Comparison of ENCODE assay signal across 11 cellular contexts in the genomic region with DNA sequence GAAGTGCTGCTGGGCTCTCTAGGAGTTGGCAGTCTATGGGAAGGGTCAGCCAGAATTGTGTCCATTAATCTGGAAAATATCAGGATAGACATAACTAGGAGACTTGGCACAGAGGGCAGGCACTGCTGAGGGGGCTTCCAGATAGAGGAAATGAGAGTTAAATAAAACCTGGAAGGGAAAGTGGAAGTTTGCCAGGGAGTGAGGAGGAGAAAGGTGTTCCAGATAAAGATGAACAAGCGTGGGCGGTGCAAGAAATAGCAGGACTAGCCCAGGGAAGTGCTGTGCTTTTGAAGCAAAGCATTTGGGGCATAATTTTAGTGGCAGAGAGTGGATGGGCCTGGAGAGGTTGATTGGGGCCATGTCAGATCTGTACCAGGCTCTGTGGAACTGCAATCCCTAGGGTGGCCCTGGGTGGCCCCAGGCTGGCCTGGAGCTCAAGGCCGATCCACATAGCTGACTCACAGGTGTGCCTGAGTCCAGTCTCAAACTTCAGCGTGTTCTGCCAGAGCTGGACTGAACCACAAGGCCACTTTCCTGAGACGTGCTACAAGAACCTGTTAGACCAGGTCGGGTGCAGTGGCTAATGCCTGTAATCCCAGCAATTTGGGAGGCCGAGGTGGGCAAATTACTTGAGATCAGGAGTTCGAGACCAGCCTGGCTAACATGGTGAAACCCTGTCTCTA. TPM values are rescaled to one million over a fixed set of nuclear protein-coding genes. Genes with fewer than 3 reads are reported as not detected.
A peak's percentile ranks its signal among the peaks of the same experiment; 100 is the strongest.
DNase-seq lines count a peak whose midpoint lies in the region; TF ChIP-seq lines count a peak whose summit lies in the region.
"Had no signal": no experiment of that assay in that cellular context is flagged by ENCODE, and none has a peak within 500 bp of the region (broad histone marks: within the 10 kb centered on the region; RNA-seq: fewer than 3 reads in every experiment).

No MANE protein-coding gene starts in this region.

- no CpG with 5 or more reads among the region's 8 CpGs for WGBS in H9 (ENCODE audit: extremely low coverage, insufficient read length, low lambda C conversion rate)

- H3K36me3 Mint-ChIP-seq in H9 (ENCODE audit: insufficient read depth in 1 of 3, low read depth in 3 of 3), result peaks cover 0 to 3% (median 0%) of the 10 kb centered on the region in 3 experiments; a peak in 3 of 7 replicates

- H3K4me2 ChIP-seq in H9 (ENCODE audit: insufficient read depth, insufficient read length, low read length) (no peak overlapping the region), PC-9 (peak overlapping the region; percentile 14; the same call in 1 of the 2 replicates)
- H3K4me2 ChIP-seq: SK-N-SH had no signal

- peaks cover 0 to 11% of the 10 kb centered on the region in 2 experiments; a peak in 2 of 4 replicates for H3K4me1 Mint-ChIP-seq in H9

- intact Hi-C loops in PC-9 (cut with micrococcal nuclease; ENCODE audit: unreplicated experiment), result loop anchor here (1.0 kb wide), 1 partner anchor 29 kb away; no protein-coding TSS in a partner anchor
- intact Hi-C loops in posterior vena cava (cut with DNase I), result no loop called here

- no peaks in the 10 kb centered on the region for H3K9me3 Mint-ChIP-seq in H9

- no TSS peak for BruUV-seq in PC-9 (replicated peaks; lab: Mats Ljungman, UMichigan)

- no peaks in the 10 kb centered on the region for H3K27me3 ChIP-seq in H9 (ENCODE audit: insufficient read depth, low read length)
- no peaks in the 10 kb centered on the region for H3K27me3 ChIP-seq in PC-9 (ENCODE audit: insufficient read depth, low read depth)
- no peaks in the 10 kb centered on the region for H3K27me3 ChIP-seq in WERI-Rb-1 (ENCODE audit: insufficient read depth, low read depth, severe bottlenecking)

- H2BK15ac ChIP-seq in H9 (ENCODE audit: low read depth, low read length), result no peak overlapping the region

- no peak overlapping the region for H3T11ph ChIP-seq in H9 (ENCODE audit: low read length)

- no peak overlapping the region for H2BK120ac ChIP-seq in H9 (ENCODE audit: low read depth, low read length, poor library complexity, severe bottlenecking)

- no peak overlapping the region for H2AK5ac ChIP-seq in H9 (ENCODE audit: insufficient read length, low read length)

- POLR2A ChIA-PET in PC-9 (lab: Charles Lee; ENCODE audit: unreplicated experiment), result interaction anchor here (0.6 to 1.2 kb wide), 3 partner anchors 59 to 1536 kb away, joined by 3 to 9 read pairs (median 6); a partner anchor contains a TSS

- H2BK12ac ChIP-seq in H9 (ENCODE audit: insufficient read length, low read depth, low read length), result no peak overlapping the region

- H3K27ac ChIP-seq in H9 (ENCODE audit: insufficient read length, low read depth, low read length), result no peak overlapping the region
- H3K27ac ChIP-seq in PC-9, result peak overlapping the region; percentile 87
- H3K27ac ChIP-seq in WERI-Rb-1, result no peak overlapping the region

- CTCF ChIA-PET in PC-9 (lab: Charles Lee), result interaction anchor here (1.0 kb wide), 1 partner anchor 111 kb away, joined by 3 read pairs; no protein-coding TSS in a partner anchor

- H4K91ac ChIP-seq in H9 (ENCODE audit: insufficient read length, low read depth, low read length), result no peak overlapping the region

- H3K18ac ChIP-seq in H9 (ENCODE audit: insufficient read length, low read depth, low read length), result no peak overlapping the region

- no peak overlapping the region for H3K23ac ChIP-seq in H9 (ENCODE audit: insufficient read length, low read depth, low read length)

- H4K5ac ChIP-seq in H9 (ENCODE audit: insufficient read length, low read depth, low read length), result no peak overlapping the region

- H4K20me1 ChIP-seq in H9 (ENCODE audit: control insufficient read depth, insufficient read depth, insufficient read length) (no peaks in the 10 kb centered on the region), PC-9 (ENCODE audit: insufficient read depth) (no peaks in the 10 kb centered on the region)

- no peak overlapping the region for H3K9ac ChIP-seq in H9 (ENCODE audit: extremely low read depth, insufficient read length, low read length)
- H3K9ac ChIP-seq: SK-N-SH had no signal

- no peaks in the 10 kb centered on the region for H3K27me3 Mint-ChIP-seq in H9 (ENCODE audit: low read depth)

- H3K9me3 ChIP-seq in H9 (ENCODE audit: control insufficient read depth, low read depth, low read length) (no peaks in the 10 kb centered on the region), PC-9 (ENCODE audit: insufficient read depth, low read depth) (no peaks in the 10 kb centered on the region), WERI-Rb-1 (ENCODE audit: severe bottlenecking) (no peaks in the 10 kb centered on the region)
- H3K9me3 ChIP-seq: SK-N-SH had no signal

- H3K4me3 ChIP-seq in PC-9, result no peak overlapping the region
- H3K4me3 ChIP-seq in epithelial cell of esophagus (ENCODE audit: low read length), result no peak overlapping the region
- H3K4me3 ChIP-seq in WERI-Rb-1 (ENCODE audit: low read depth, low read length), result no peak overlapping the region

- no peaks in the 10 kb centered on the region for H3K4me1 ChIP-seq in H9 (ENCODE audit: insufficient read depth, low read length)
- peaks cover 55% of the 10 kb centered on the region for H3K4me1 ChIP-seq in PC-9 (replicated peaks; ENCODE audit: insufficient read depth)

- H3F3A ChIP-seq in PC-9 (ENCODE audit: insufficient read depth, low read depth), result peaks cover 36% of the 10 kb centered on the region

- peak overlapping the region in 2 of 3 experiments; percentile 22 to 89; a peak in 3 of 7 replicates for H3K27ac Mint-ChIP-seq in H9

- no peak overlapping the region for H2AFZ ChIP-seq in H9 (ENCODE audit: low read length)
- H2AFZ ChIP-seq in PC-9, result no peak overlapping the region

- no peaks in the 10 kb centered on the region for H3K79me1 ChIP-seq in H9 (ENCODE audit: insufficient read depth, low read depth, low read length, poor library complexity, severe bottlenecking)

- DNase-seq in H9 (no peak), PC-9 (peak; percentile 72 to 80), epithelial cell of esophagus (ENCODE audit: low read depth) (peak; percentile 63), putamen (ENCODE audit: low spot score) (peak; percentile 35), posterior vena cava (ENCODE audit: low spot score) (no peak), WERI-Rb-1 (no peak), NCI-H1694 treated with DMSO at 0.1 percent for 48 hours (lab: John Stamatoyannopoulos, UW) (no peak)
- DNase-seq: aorta, MV-4-11, NCI-H524 treated with DMSO at 0.1 percent for 48 hours, SK-N-SH had no signal

- H3K23me2 ChIP-seq in H9 (ENCODE audit: insufficient read length, low read depth, low read length, poor library complexity, severe bottlenecking), result no peaks in the 10 kb centered on the region

- no peaks in the 10 kb centered on the region for H3K36me3 ChIP-seq in PC-9 (ENCODE audit: low read depth)
- H3K36me3 ChIP-seq in WERI-Rb-1, result no peaks in the 10 kb centered on the region

- no peak overlapping the region for H3K14ac ChIP-seq in H9 (ENCODE audit: insufficient read depth, low read length)

- H3K9me2 ChIP-seq in PC-9 (ENCODE audit: insufficient read depth), result no peaks in the 10 kb centered on the region
- H3K9me2 ChIP-seq: SK-N-SH had no signal

- H3K79me2 ChIP-seq in H9 (ENCODE audit: insufficient read depth, low read length) (no peaks in the 10 kb centered on the region), PC-9 (ENCODE audit: low read depth) (no peaks in the 10 kb centered on the region)

- no peak overlapping the region for H2BK5ac ChIP-seq in H9 (ENCODE audit: insufficient read length, low read length)

- no peak overlapping the region for H3K4me3 Mint-ChIP-seq in H9

- TF ChIP-seq CTCF in H9 (conservative IDR thresholded peaks at IDR 0.05), result no peak
- no peak for TF ChIP-seq CTCF in PC-9 (conservative IDR thresholded peaks at IDR 0.05)
- no peak for TF ChIP-seq CTCF in epithelial cell of esophagus (IDR thresholded peaks at IDR 0.05; ENCODE audit: insufficient read depth, low read depth, low read length, missing control alignments)
- no peak for TF ChIP-seq CTCF in WERI-Rb-1 (IDR thresholded peaks at IDR 0.05; ENCODE audit: low read depth, low read length)

- H3K4ac ChIP-seq in H9 (ENCODE audit: low read depth, low read length), result no peak overlapping the region

- H2BK20ac ChIP-seq in H9 (ENCODE audit: low read depth, low read length, poor library complexity, severe bottlenecking), result no peak overlapping the region

- no peak overlapping the region for H4K8ac ChIP-seq in H9 (replicated peaks; ENCODE audit: insufficient read length, low read depth, low read length)

- no peak overlapping the region for H3K56ac ChIP-seq in H9 (ENCODE audit: insufficient read length, low read depth, low read length)

RNA-seq across cellular contexts. Expression of a gene that starts 26.9 kb away (rescaled TPM):
- total RNA-seq in H9 (2021) (10.0 and 10.4 TPM in 2 replicates), PC-9 (2021) (26.3 and 27.7 TPM in 2 replicates), posterior vena cava (10 to 100 TPM; 10.8 to 18.3 TPM)

RNA-seq across cellular contexts. Expression of a gene that starts 58.4 kb away (rescaled TPM):
- total RNA-seq in H9 (2021) (576 and 589 TPM in 2 replicates), PC-9 (2021) (110 and 111 TPM in 2 replicates), posterior vena cava (100 to 1,000 TPM in 1 of 2 donors, 10 to 100 TPM in 1; 95.3 to 103 TPM)

Comparison
In these comparisons a context has a peak if more than half of its experiments do, and no peak if none do; other contexts are left out.
1. DNase-seq: peak in PC-9 (2 of 2), epithelial cell of esophagus (single experiment) and putamen (single experiment); none in H9 (single experiment), posterior vena cava (single experiment), WERI-Rb-1 (single experiment) and NCI-H1694 treated with DMSO at 0.1 percent for 48 hours (single experiment).